In the genomic region with DNA sequence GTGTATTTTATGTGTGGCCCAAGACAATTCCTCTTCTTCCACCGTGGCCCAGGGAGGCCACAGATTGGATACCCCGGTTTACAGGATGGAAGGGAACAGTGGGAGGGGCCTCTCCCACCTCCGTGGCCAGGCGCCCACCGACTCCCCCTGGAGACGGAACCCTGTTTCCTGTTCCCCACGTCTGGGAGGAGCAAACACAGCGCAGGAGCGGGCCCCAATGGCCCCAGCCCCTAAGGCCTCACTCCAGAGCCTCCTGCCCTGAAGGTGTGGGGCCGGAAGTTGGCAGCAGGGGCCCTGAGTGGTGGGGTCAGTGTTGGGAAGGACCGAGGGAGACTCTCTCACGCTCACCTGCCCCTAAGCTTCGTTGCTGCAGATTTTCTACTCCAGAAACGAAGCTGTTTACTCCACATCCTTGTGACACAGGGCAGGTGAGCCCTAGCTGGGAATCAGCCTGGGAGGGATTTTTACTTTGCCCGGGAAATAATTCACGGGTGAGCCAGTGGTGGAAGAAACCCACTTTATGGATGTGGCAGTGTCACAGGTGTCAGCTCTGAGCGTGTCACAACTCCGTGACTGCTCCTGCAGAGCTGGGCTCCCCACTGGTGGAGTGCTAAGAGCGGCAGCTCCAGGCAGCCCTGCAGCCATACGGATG, we compare ENCODE assay signal across 21 cellular contexts.
DNase-seq lines count a peak whose midpoint lies in the region; ATAC-seq, FAIRE-seq and TF ChIP-seq lines count a peak whose summit lies in the region.
"Had no signal": no experiment of that assay in that cellular context is flagged by ENCODE, and none has a peak within 500 bp of the region (broad histone marks: within the 10 kb centered on the region; RNA-seq: fewer than 3 reads in every experiment).

No MANE protein-coding gene starts in this region.

- H2AFZ ChIP-seq in K562 (ENCODE audit: low read depth, low read length): no peak overlapping the region

- DNase-seq in DMS 273 (lab: John Stamatoyannopoulos, UW; ENCODE audit: unreplicated experiment): peak; percentile 33
- no peak for DNase-seq in DMS 273 treated with DMSO at 0.1 percent for 48 hours (lab: John Stamatoyannopoulos, UW)
- peak; percentile 50 for DNase-seq in HT1080 (ENCODE audit: low read depth)
- peak in 2 of 4 experiments; percentile 12 to 17 for DNase-seq in K562 (ENCODE audit: extremely low read depth in 1 of 4, low spot score in 3 of 4)
- DNase-seq in spleen: peak; percentile 25
- DNase-seq in T-helper 17 cell: no peak
- DNase-seq in CD8-positive, alpha-beta memory T cell: no peak
- no peak for DNase-seq in activated CD4-positive, CD25-positive, alpha-beta regulatory T cell treated with anti-CD3 and anti-CD28 coated beads, Interleukin-2, amount 50 U/mL, for 72 hours
- DNase-seq: CD4-positive, alpha-beta memory T cell; GF-D8; IMR-90; Kasumi-1; MM.1S; NCI-H1694 treated with DMSO at 0.1 percent for 48 hours; NCI-H2107; NCI-H2227 treated with DMSO at 0.1 percent for 48 hours; SIG-M5 had no signal

- FAIRE-seq in K562 (lab: Jason Lieb, UNC): no peak
- FAIRE-seq: D721Med had no signal

- TF ChIP-seq POLR2A in K562 (conservative IDR thresholded peaks at IDR 0.05) (peak; percentile 63; the same call in 1 of the 2 replicates), spleen (IDR thresholded peaks at IDR 0.05) (no peak)

- H3K79me2 ChIP-seq in K562 (ENCODE audit: control insufficient read depth, insufficient read depth, low read length): no peaks in the 10 kb centered on the region

- H3K36me3 ChIP-seq in K562 (ENCODE audit: control insufficient read depth, insufficient read depth, low read length) (no peaks in the 10 kb centered on the region), spleen (no peaks in the 10 kb centered on the region)
- H3K36me3 ChIP-seq in CD8-positive, alpha-beta memory T cell (ENCODE audit: insufficient read depth, low read length): no peaks in the 10 kb centered on the region
- H3K36me3 ChIP-seq: HAP-1 had no signal

- H4K20me1 ChIP-seq in K562 (replicated peaks; ENCODE audit: control insufficient read depth, insufficient read depth, low read length): no peaks in the 10 kb centered on the region; the same call in 1 of the 2 replicates

- H3K9me1 ChIP-seq in K562 (ENCODE audit: control insufficient read depth, insufficient read depth, low read length): no peaks in the 10 kb centered on the region

- H3K9me3 ChIP-seq in K562 (replicated peaks; ENCODE audit: control insufficient read depth, insufficient read depth, low read depth, low read length) (no peaks in the 10 kb centered on the region), spleen (no peaks in the 10 kb centered on the region), T-helper 17 cell (ENCODE audit: control insufficient read depth, low read length, poor library complexity, severe bottlenecking) (no peaks in the 10 kb centered on the region)
- H3K9me3 ChIP-seq in CD8-positive, alpha-beta memory T cell (ENCODE audit: low read length): no peaks in the 10 kb centered on the region
- H3K9me3 ChIP-seq: HAP-1 had no signal

- no peak overlapping the region for H3K9ac ChIP-seq in K562 (ENCODE audit: insufficient read depth in 1 of 2, low read depth in 2 of 2, low read length in 2 of 2)

- no peak overlapping the region for H3K4me3 Mint-ChIP-seq in T-helper 17 cell
- no peak overlapping the region for H3K4me3 Mint-ChIP-seq in CD8-positive, alpha-beta memory T cell
- H3K4me3 Mint-ChIP-seq: B cell; CD4-positive, alpha-beta memory T cell had no signal

- no peak overlapping the region for H3K27ac Mint-ChIP-seq in T-helper 17 cell
- no peak overlapping the region for H3K27ac Mint-ChIP-seq in CD8-positive, alpha-beta memory T cell
- H3K27ac Mint-ChIP-seq: B cell; CD4-positive, alpha-beta memory T cell had no signal

- 2% methylated on average over 18 of the region's 20 CpGs for WGBS in K562 (ENCODE audit: insufficient coverage, low coverage, missing lambda C conversion rate)
- 62 to 78% (median 71%) methylated on average over 11 to 20 of the region's 20 CpGs for WGBS in spleen, 5 donors

- in situ Hi-C loops in K562 (cut with MboI): no loop called here

- TF ChIP-seq RAD21 in K562 (CRISPR knock-in tag; conservative IDR thresholded peaks at IDR 0.05 in 1 of 2, IDR thresholded peaks at IDR 0.05 in 1 of 2): no peak

- ATAC-seq in K562 (peak; percentile 42; the same call in 2 of the 3 replicates), T-helper 17 cell (no peak)

- H3K36me3 Mint-ChIP-seq in T-helper 17 cell (ENCODE audit: low read depth): no peaks in the 10 kb centered on the region
- no peaks in the 10 kb centered on the region for H3K36me3 Mint-ChIP-seq in CD8-positive, alpha-beta memory T cell
- H3K36me3 Mint-ChIP-seq: CD4-positive, alpha-beta memory T cell had no signal

- intact Hi-C loops in K562 (cut with micrococcal nuclease): no loop called here
- intact Hi-C loops in spleen (cut with DNase I; ENCODE audit: low total_unique reads): no loop called here

- peaks cover 28% of the 10 kb centered on the region for H3K27me3 Mint-ChIP-seq in T-helper 17 cell
- H3K27me3 Mint-ChIP-seq in CD8-positive, alpha-beta memory T cell: peaks cover 6 to 7% of the 10 kb centered on the region in 2 donors

- no peaks in the 10 kb centered on the region for H3K4me1 Mint-ChIP-seq in T-helper 17 cell
- no peaks in the 10 kb centered on the region for H3K4me1 Mint-ChIP-seq in CD8-positive, alpha-beta memory T cell
- H3K4me1 Mint-ChIP-seq: B cell; CD4-positive, alpha-beta memory T cell had no signal

- no peaks in the 10 kb centered on the region for H3K4me1 ChIP-seq in K562 (replicated peaks in 1 of 2; ENCODE audit: control insufficient read depth in 2 of 2, insufficient read depth in 2 of 2, low read length in 2 of 2)
- H3K4me1 ChIP-seq in spleen: no peaks in the 10 kb centered on the region
- no peaks in the 10 kb centered on the region for H3K4me1 ChIP-seq in CD8-positive, alpha-beta memory T cell (ENCODE audit: insufficient read depth, low read length)
- H3K4me1 ChIP-seq: HAP-1 had no signal

- H3K27me3 ChIP-seq in K562 (ENCODE audit: control insufficient read depth in 2 of 2, insufficient read depth in 2 of 2, low read length in 2 of 2): peaks cover 6 to 20% of the 10 kb centered on the region in 2 experiments; a peak in 3 of 5 replicates
- H3K27me3 ChIP-seq in spleen (replicated peaks in 1 of 7): peaks cover 0 to 32% (median 0%) of the 10 kb centered on the region in 7 donors
- no peaks in the 10 kb centered on the region for H3K27me3 ChIP-seq in CD8-positive, alpha-beta memory T cell (ENCODE audit: insufficient read depth, low read length, poor library complexity, severe bottlenecking)

- no peak for TF ChIP-seq EP300 in K562 (IDR thresholded peaks at IDR 0.05; ENCODE audit: low read length)

- TF ChIP-seq CTCF in K562 (IDR thresholded peaks at IDR 0.05 in 2 of 3, conservative IDR thresholded peaks at IDR 0.05 in 1 of 3; ENCODE audit: insufficient read depth in 2 of 3, low read depth in 1 of 3, low read length in 3 of 3): no peak
- no peak for TF ChIP-seq CTCF in spleen (IDR thresholded peaks at IDR 0.05 in 8 of 11, conservative IDR thresholded peaks at IDR 0.05 in 3 of 11)

- POLR2A ChIA-PET in K562 (lab: Yijun Ruan, JAX): no interaction called here
- POLR2A ChIA-PET in CD8-positive, alpha-beta memory T cell (lab: Charles Lee): no interaction called here

- H3K27ac ChIP-seq in K562 (ENCODE audit: extremely low read depth, low read depth, low read length) (no peak overlapping the region), spleen (no peak overlapping the region)
- no peak overlapping the region for H3K27ac ChIP-seq in CD8-positive, alpha-beta memory T cell (ENCODE audit: low read depth, low read length)
- H3K27ac ChIP-seq: 22Rv1 had no signal

- CTCF ChIA-PET in K562 (lab: Yijun Ruan, JAX; ENCODE audit: low intra/inter-chr PET ratio): interaction anchor here (0.6 kb wide), 1 partner anchor 215 kb away, joined by 4 read pairs; no protein-coding TSS in a partner anchor
- CTCF ChIA-PET in CD8-positive, alpha-beta memory T cell (lab: Charles Lee): no interaction called here

- no peaks in the 10 kb centered on the region for H3K9me3 Mint-ChIP-seq in CD8-positive, alpha-beta memory T cell
- H3K9me3 Mint-ChIP-seq: CD4-positive, alpha-beta memory T cell had no signal

- no TSS peak for BruUV-seq in K562 (replicated peaks; lab: Mats Ljungman, UMichigan)

- H3K4me3 ChIP-seq in K562: no peak overlapping the region
- H3K4me3 ChIP-seq in spleen: no peak overlapping the region
- no peak overlapping the region for H3K4me3 ChIP-seq in CD8-positive, alpha-beta memory T cell (ENCODE audit: low read length)
- H3K4me3 ChIP-seq: HAP-1 had no signal

- H3K4me2 ChIP-seq in K562 (ENCODE audit: insufficient read depth, low read length): no peak overlapping the region

TF ChIP-seq in K562, 482 proteins besides CTCF, POLR2A, EP300 and RAD21 (continues in another document):
- TF ChIP-seq CHCHD3 (CRISPR knock-in tag; IDR thresholded peaks at IDR 0.05): no peak
- no peak for TF ChIP-seq ZNF830 (CRISPR knock-in tag; IDR thresholded peaks at IDR 0.05)
- no peak for TF ChIP-seq CAMTA2 (CRISPR knock-in tag; conservative IDR thresholded peaks at IDR 0.05)
- no peak for TF ChIP-seq CC2D1A (IDR thresholded peaks at IDR 0.05)
- no peak for TF ChIP-seq MAFF (IDR thresholded peaks at IDR 0.05; ENCODE audit: low read length)
- TF ChIP-seq PML (IDR thresholded peaks at IDR 0.05; ENCODE audit: low read length): peak; percentile 65
- 0 out of 4 replicates have a peak, but pooled peaks of 1 of the 2 experiments have one; percentile 53 for TF ChIP-seq BCLAF1 (IDR thresholded peaks at IDR 0.05; ENCODE audit: borderline replicate concordance in 1 of 2, control insufficient read depth in 1 of 2, low read depth in 2 of 2, low read length in 1 of 2)
- no peak for TF ChIP-seq STAT5A (IDR thresholded peaks at IDR 0.05; ENCODE audit: borderline replicate concordance, low read length)

Comparison
In these comparisons a context has a peak if more than half of its experiments do, and no peak if none do; other contexts are left out.
1. DNase-seq: peak in DMS 273 (single experiment), HT1080 (single experiment) and spleen (single experiment); none in DMS 273 treated with DMSO at 0.1 percent for 48 hours (single experiment), T-helper 17 cell (0 of 3), CD8-positive, alpha-beta memory T cell (0 of 5) and activated CD4-positive, CD25-positive, alpha-beta regulatory T cell treated with anti-CD3 and anti-CD28 coated beads, Interleukin-2, amount 50 U/mL, for 72 hours (single experiment).